Comparison of ENCODE assay signal across 19 cellular contexts in genomic region chr6:1801401-1801800, GRCh38.
"Had no signal": no experiment of that assay in that cellular context is flagged by ENCODE, and none has a peak within 500 bp of the region (broad histone marks: within the 10 kb centered on the region; RNA-seq: fewer than 3 reads in every experiment).

No MANE protein-coding gene starts in this region.

- H3K36me3 Mint-ChIP-seq: activated CD4-positive, alpha-beta memory T cell treated with anti-CD3 and anti-CD28 coated beads for 36 hours; activated naive CD4-positive, alpha-beta T cell treated with anti-CD3 and anti-CD28 coated beads, Interleukin-2, amount 50 U/mL, for 72 hours had no signal

- DNase-seq: activated CD4-positive, alpha-beta memory T cell treated with anti-CD3 and anti-CD28 coated beads for 36 hours; activated CD4-positive, alpha-beta T cell treated with anti-CD3 and anti-CD28 coated beads for 48 hours; activated gamma-delta T cell; colonic mucosa; endodermal cell; esophagus squamous epithelium; gastrocnemius medialis; hippocampal formation; kidney glomerular epithelial cell; left ventricle myocardium inferior; occipital lobe; retina; stimulated activated CD4-positive, alpha-beta T cell treated with anti-CD3 and anti-CD28 coated beads, Interleukin-4, amount 100 ng/mL, for 4 hours; stimulated activated naive CD8-positive, alpha-beta T cell treated with anti-CD3 and anti-CD28 coated beads, Interleukin-15, Interleukin-2, amounts not matched to agents 100 U/mL and 50 U/mL, for 24 hours; substantia nigra had no signal

- H3K9me3 Mint-ChIP-seq: activated CD4-positive, alpha-beta memory T cell treated with anti-CD3 and anti-CD28 coated beads for 36 hours; activated naive CD4-positive, alpha-beta T cell treated with anti-CD3 and anti-CD28 coated beads, Interleukin-2, amount 50 U/mL, for 72 hours; central memory CD8-positive, alpha-beta T cell; endodermal cell had no signal

- H3K4me3 Mint-ChIP-seq: activated CD4-positive, alpha-beta memory T cell treated with anti-CD3 and anti-CD28 coated beads for 36 hours; central memory CD8-positive, alpha-beta T cell; endodermal cell had no signal

- H3K9me3 ChIP-seq: breast epithelium, colonic mucosa, esophagus squamous epithelium, gastrocnemius medialis, left ventricle myocardium inferior, tibial nerve had no signal

- H3K27me3 ChIP-seq: breast epithelium, colonic mucosa, esophagus squamous epithelium, gastrocnemius medialis, tibial nerve had no signal

- H3K27ac Mint-ChIP-seq: activated CD4-positive, alpha-beta memory T cell treated with anti-CD3 and anti-CD28 coated beads for 36 hours; activated naive CD4-positive, alpha-beta T cell treated with anti-CD3 and anti-CD28 coated beads, Interleukin-2, amount 50 U/mL, for 72 hours; endodermal cell had no signal

- H3K4me1 Mint-ChIP-seq: central memory CD8-positive, alpha-beta T cell had no signal

- H3K4me3 ChIP-seq: breast epithelium, colonic mucosa, esophagus squamous epithelium, gastrocnemius medialis, left ventricle myocardium inferior, tibial nerve had no signal

- H3K27ac ChIP-seq: breast epithelium, colonic mucosa, esophagus squamous epithelium, gastrocnemius medialis, left ventricle myocardium inferior had no signal

- H3K4me1 ChIP-seq: breast epithelium, colonic mucosa, gastrocnemius medialis had no signal

- ATAC-seq: activated naive CD4-positive, alpha-beta T cell treated with anti-CD3 and anti-CD28 coated beads, Interleukin-2, amount 50 U/mL, for 72 hours; gastrocnemius medialis; stimulated activated naive CD8-positive, alpha-beta T cell treated with anti-CD3 and anti-CD28 coated beads, Interleukin-15, Interleukin-2, amounts not matched to agents 100 U/mL and 50 U/mL, for 24 hours had no signal

- H3K36me3 ChIP-seq: breast epithelium, colonic mucosa, esophagus squamous epithelium, gastrocnemius medialis, left ventricle myocardium inferior, tibial nerve had no signal

- H3K27me3 Mint-ChIP-seq: activated CD4-positive, alpha-beta memory T cell treated with anti-CD3 and anti-CD28 coated beads for 36 hours; central memory CD8-positive, alpha-beta T cell had no signal
